Comparison of ENCODE assay signal across 13 cellular contexts in the genomic region with DNA sequence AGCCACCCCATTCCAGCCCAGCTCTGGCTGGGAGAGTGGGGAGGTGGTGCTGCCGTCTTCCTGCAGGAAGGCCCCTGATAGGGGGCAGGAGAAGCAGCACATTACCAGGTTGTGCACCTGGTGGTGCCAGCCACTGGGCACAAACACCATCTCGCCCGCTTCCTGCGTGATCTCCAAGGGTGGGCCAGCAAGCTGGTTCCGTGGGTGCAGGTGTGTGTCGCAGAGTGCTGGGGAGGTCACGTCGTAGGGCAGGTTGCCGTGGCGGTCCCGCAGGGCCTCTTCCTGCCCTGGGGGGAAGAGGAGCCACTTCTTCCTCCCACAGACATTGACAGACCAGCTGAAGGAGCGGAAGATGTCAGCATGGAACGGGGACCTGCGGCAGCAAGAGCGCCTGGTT. TPM values are rescaled to one million over a fixed set of nuclear protein-coding genes. Genes with fewer than 3 reads are reported as not detected.
DNase-seq lines count a peak whose midpoint lies in the region; ATAC-seq and TF ChIP-seq lines count a peak whose summit lies in the region.
"Had no signal": no experiment of that assay in that cellular context is flagged by ENCODE, and none has a peak within 500 bp of the region (broad histone marks: within the 10 kb centered on the region; RNA-seq: fewer than 3 reads in every experiment).

No MANE protein-coding gene starts in this region.

- peaks cover 5% of the 10 kb centered on the region; the same call in 1 of the 2 replicates for H4K20me1 ChIP-seq in OCI-LY7 (ENCODE audit: insufficient read depth, low read length)

- DNase-seq in activated T-cell treated with anti-CD3 and anti-CD28 coated beads, Interleukin-2, amount 50 U/mL, for 4 hours, result no peak
- DNase-seq in activated T-cell treated with anti-CD3 and anti-CD28 coated beads, Interleukin-2, amount 50 U/mL, for 1 hour, result no peak
- no peak for DNase-seq in OCI-LY7 (ENCODE audit: low spot score)
- no peak for DNase-seq in central memory CD8-positive, alpha-beta T cell (ENCODE audit: low spot score in 2 of 2)
- DNase-seq in stimulated activated effector memory CD8-positive, alpha-beta T cell treated with anti-CD3 and anti-CD28 coated beads, Interleukin-12 subunit alpha, Interleukin-12 subunit beta, amount 100 ng/mL, for 72 hours (ENCODE audit: low spot score in 2 of 2), result no peak
- DNase-seq: NCI-H1417 treated with DMSO at 0.1 percent for 48 hours, NCI-H69, retina had no signal

- no peaks in the 10 kb centered on the region for H3K9me3 Mint-ChIP-seq in activated T-cell treated with anti-CD3 and anti-CD28 coated beads, Interleukin-2, amount 50 U/mL, for 4 hours
- no peaks in the 10 kb centered on the region for H3K9me3 Mint-ChIP-seq in central memory CD8-positive, alpha-beta T cell
- no peaks in the 10 kb centered on the region for H3K9me3 Mint-ChIP-seq in stimulated activated effector memory CD8-positive, alpha-beta T cell treated with anti-CD3 and anti-CD28 coated beads, Interleukin-12 subunit alpha, Interleukin-12 subunit beta, amount 100 ng/mL, for 72 hours

- no peak overlapping the region for H3K27ac ChIP-seq in OCI-LY7 (ENCODE audit: low read depth, low read length, poor library complexity, severe bottlenecking)

- no peaks in the 10 kb centered on the region for H3K27me3 Mint-ChIP-seq in activated T-cell treated with anti-CD3 and anti-CD28 coated beads, Interleukin-2, amount 50 U/mL, for 4 hours (ENCODE audit: low read depth)
- H3K27me3 Mint-ChIP-seq in central memory CD8-positive, alpha-beta T cell, result no peaks in the 10 kb centered on the region

- peaks cover 4% of the 10 kb centered on the region for H3K36me3 Mint-ChIP-seq in activated T-cell treated with anti-CD3 and anti-CD28 coated beads, Interleukin-2, amount 50 U/mL, for 4 hours (ENCODE audit: insufficient read depth)
- H3K36me3 Mint-ChIP-seq in central memory CD8-positive, alpha-beta T cell (ENCODE audit: insufficient read depth), result peaks cover 21% of the 10 kb centered on the region
- peaks cover 60% of the 10 kb centered on the region for H3K36me3 Mint-ChIP-seq in stimulated activated effector memory CD8-positive, alpha-beta T cell treated with anti-CD3 and anti-CD28 coated beads, Interleukin-12 subunit alpha, Interleukin-12 subunit beta, amount 100 ng/mL, for 72 hours

- intact Hi-C loops in OCI-LY7 (cut with micrococcal nuclease; ENCODE audit: unreplicated experiment), result no loop called here

- H3K36me3 ChIP-seq in OCI-LY7 (ENCODE audit: insufficient read depth, low read length), result peaks cover 24% of the 10 kb centered on the region

- peak overlapping the region; percentile 72; the same call in 1 of the 2 replicates for H3K4me2 ChIP-seq in OCI-LY7 (ENCODE audit: low read length)

- H3K4me1 ChIP-seq in OCI-LY7 (ENCODE audit: insufficient read depth, low read length, poor library complexity, severe bottlenecking), result peaks cover 31% of the 10 kb centered on the region

- BruUV-seq in OCI-LY7 (replicated peaks; lab: Mats Ljungman, UMichigan), result no TSS peak

- no peak for TF ChIP-seq CTCF in OCI-LY7 (conservative IDR thresholded peaks at IDR 0.05; ENCODE audit: low read length)

- H3K79me2 ChIP-seq in OCI-LY7 (ENCODE audit: insufficient read depth, low read depth, low read length), result peaks cover 32% of the 10 kb centered on the region

- H3K4me1 Mint-ChIP-seq in activated T-cell treated with anti-CD3 and anti-CD28 coated beads, Interleukin-2, amount 50 U/mL, for 4 hours (ENCODE audit: low read depth), result peaks cover 47% of the 10 kb centered on the region
- H3K4me1 Mint-ChIP-seq in central memory CD8-positive, alpha-beta T cell, result peaks cover 62% of the 10 kb centered on the region
- H3K4me1 Mint-ChIP-seq in stimulated activated effector memory CD8-positive, alpha-beta T cell treated with anti-CD3 and anti-CD28 coated beads, Interleukin-12 subunit alpha, Interleukin-12 subunit beta, amount 100 ng/mL, for 72 hours, result peaks cover 66% of the 10 kb centered on the region

- H3K9me2 ChIP-seq in OCI-LY7 (ENCODE audit: insufficient read depth, low read length), result no peaks in the 10 kb centered on the region

- no peaks in the 10 kb centered on the region for H3K9me3 ChIP-seq in OCI-LY7 (ENCODE audit: low read length)
- H3K9me3 ChIP-seq: tibial nerve had no signal

- CTCF ChIA-PET in OCI-LY7 (lab: Charles Lee; ENCODE audit: unreplicated experiment), result no interaction called here

- H3K4me3 ChIP-seq in OCI-LY7 (ENCODE audit: low read depth, low read length, poor library complexity, severe bottlenecking), result no peak overlapping the region
- H3K4me3 ChIP-seq: lung had no signal

- peak overlapping the region; percentile 44 for H3K27ac Mint-ChIP-seq in central memory CD8-positive, alpha-beta T cell (ENCODE audit: low read depth)
- H3K27ac Mint-ChIP-seq in stimulated activated effector memory CD8-positive, alpha-beta T cell treated with anti-CD3 and anti-CD28 coated beads, Interleukin-12 subunit alpha, Interleukin-12 subunit beta, amount 100 ng/mL, for 72 hours, result peak overlapping the region; percentile 52

- no peak overlapping the region for H2AFZ ChIP-seq in OCI-LY7 (ENCODE audit: low read length)

- H3K4me3 Mint-ChIP-seq in activated T-cell treated with anti-CD3 and anti-CD28 coated beads, Interleukin-2, amount 50 U/mL, for 4 hours, result peak overlapping the region; percentile 92
- peak overlapping the region; percentile 95 for H3K4me3 Mint-ChIP-seq in central memory CD8-positive, alpha-beta T cell
- H3K4me3 Mint-ChIP-seq in stimulated activated effector memory CD8-positive, alpha-beta T cell treated with anti-CD3 and anti-CD28 coated beads, Interleukin-12 subunit alpha, Interleukin-12 subunit beta, amount 100 ng/mL, for 72 hours, result peak overlapping the region; percentile 92

- POLR2A ChIA-PET in OCI-LY7 (lab: Charles Lee), result interaction anchor here (0.6 to 1.2 kb wide), 3 partner anchors 24 to 433 kb away, joined by 3 read pairs; no protein-coding TSS in a partner anchor

- no peak for ATAC-seq in activated T-cell treated with anti-CD3 and anti-CD28 coated beads, Interleukin-2, amount 50 U/mL, for 4 hours
- ATAC-seq in central memory CD8-positive, alpha-beta T cell (replicated peaks; ENCODE audit: extremely low read depth, poor library complexity, severe bottlenecking), result no peak
- ATAC-seq in stimulated activated effector memory CD8-positive, alpha-beta T cell treated with anti-CD3 and anti-CD28 coated beads, Interleukin-12 subunit alpha, Interleukin-12 subunit beta, amount 100 ng/mL, for 72 hours, result no peak
- no peak for ATAC-seq in HG03432 (IDR thresholded peaks at IDR 0.05; ENCODE audit: unreplicated experiment)
- ATAC-seq in HG03175 (IDR thresholded peaks at IDR 0.05; ENCODE audit: unreplicated experiment), result no peak
- ATAC-seq in HG02610 (IDR thresholded peaks at IDR 0.05; ENCODE audit: unreplicated experiment), result no peak

RNA-seq across cellular contexts. Expression of a gene that starts 1.8 kb away (rescaled TPM):
- total RNA-seq in activated T-cell treated with anti-CD3 and anti-CD28 coated beads, Interleukin-2, amount 50 U/mL, for 4 hours, result 10 to 100 TPM; 42.2 to 49.0 (median 45.4) TPM
- 37.5 and 41.8 TPM in 2 replicates for total RNA-seq in OCI-LY7 (2014; rRNA removed; shearing (Covaris generic))
- 27.8 and 28.2 TPM in 2 replicates for total RNA-seq in OCI-LY7 (2022)

RNA-seq across cellular contexts. Expression of a gene that starts 1.9 kb away (rescaled TPM):
- total RNA-seq in activated T-cell treated with anti-CD3 and anti-CD28 coated beads, Interleukin-2, amount 50 U/mL, for 4 hours, result 10 to 100 TPM; 28.9 to 30.0 (median 29.6) TPM
- total RNA-seq in OCI-LY7 (2014; rRNA removed; shearing (Covaris generic)), result 35.0 and 44.2 TPM in 2 replicates
- total RNA-seq in OCI-LY7 (2022), result 25.2 and 29.8 TPM in 2 replicates
